ENCODE assay signal across 1 cellular context in the genomic region with DNA sequence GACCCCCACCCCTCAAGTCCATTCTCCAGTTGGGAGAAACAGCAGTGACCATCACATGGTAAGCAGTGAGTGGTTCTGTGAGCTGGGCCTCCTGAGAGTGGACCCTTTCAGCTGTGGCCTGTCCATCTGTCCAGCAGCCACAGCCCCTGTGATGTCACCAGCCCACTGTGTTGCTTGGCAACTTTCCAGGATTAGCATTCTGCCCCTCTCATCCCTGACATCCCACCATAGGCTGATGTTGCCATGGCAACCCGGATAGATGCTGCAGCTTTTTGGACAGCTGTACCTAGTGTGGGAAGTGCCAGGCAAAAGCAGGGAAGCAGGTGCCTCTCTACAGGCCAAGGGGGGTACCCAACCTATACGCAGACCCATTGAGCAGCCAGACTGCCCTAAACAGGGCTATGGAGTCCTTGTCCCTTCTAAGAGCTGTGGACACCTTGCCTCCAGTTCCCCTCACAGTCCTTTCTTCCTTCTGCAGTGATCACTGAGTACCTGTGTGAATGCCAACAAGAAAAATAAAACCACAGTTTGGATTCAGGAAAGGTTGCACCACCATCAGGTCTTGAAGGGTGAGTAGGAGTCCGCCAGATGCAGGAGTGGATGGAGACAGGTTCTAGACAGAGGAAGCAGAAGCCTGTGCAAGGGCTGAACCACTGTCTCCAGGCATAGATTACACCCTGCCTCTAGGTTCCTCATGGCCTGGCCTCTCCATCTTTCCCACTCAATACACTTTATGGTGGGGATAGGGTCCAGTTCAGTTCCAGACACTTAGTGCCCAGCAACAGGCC.
TF ChIP-seq lines count a peak whose summit lies in the region.

TSS of gene DNAH1 (plus strand) at position 343 of the 788 bp plus-strand sequence. CDS start 6,124 bp downstream, outside the sequence.

TF ChIP-seq in GM23338, 12 proteins besides CTCF, POLR2A, EP300 and RAD21 (continued from another document):
- TF ChIP-seq REST (IDR thresholded peaks at IDR 0.05; ENCODE audit: unreplicated experiment) (no peak), EZH2phosphoT487 (IDR thresholded peaks at IDR 0.05; ENCODE audit: unreplicated experiment) (no peak), NANOG (IDR thresholded peaks at IDR 0.05; ENCODE audit: borderline replicate concordance) (no peak), ZNF331 (CRISPR knock-in tag; IDR thresholded peaks at IDR 0.05; ENCODE audit: low read depth) (no peak), ZNF462 (CRISPR knock-in tag; IDR thresholded peaks at IDR 0.05) (no peak), EZH2 (IDR thresholded peaks at IDR 0.05; ENCODE audit: low read depth, unreplicated experiment) (no peak), JUNB (IDR thresholded peaks at IDR 0.05; ENCODE audit: unreplicated experiment) (no peak)
